ENCODE assay signal across 19 cellular contexts in the genomic region with DNA sequence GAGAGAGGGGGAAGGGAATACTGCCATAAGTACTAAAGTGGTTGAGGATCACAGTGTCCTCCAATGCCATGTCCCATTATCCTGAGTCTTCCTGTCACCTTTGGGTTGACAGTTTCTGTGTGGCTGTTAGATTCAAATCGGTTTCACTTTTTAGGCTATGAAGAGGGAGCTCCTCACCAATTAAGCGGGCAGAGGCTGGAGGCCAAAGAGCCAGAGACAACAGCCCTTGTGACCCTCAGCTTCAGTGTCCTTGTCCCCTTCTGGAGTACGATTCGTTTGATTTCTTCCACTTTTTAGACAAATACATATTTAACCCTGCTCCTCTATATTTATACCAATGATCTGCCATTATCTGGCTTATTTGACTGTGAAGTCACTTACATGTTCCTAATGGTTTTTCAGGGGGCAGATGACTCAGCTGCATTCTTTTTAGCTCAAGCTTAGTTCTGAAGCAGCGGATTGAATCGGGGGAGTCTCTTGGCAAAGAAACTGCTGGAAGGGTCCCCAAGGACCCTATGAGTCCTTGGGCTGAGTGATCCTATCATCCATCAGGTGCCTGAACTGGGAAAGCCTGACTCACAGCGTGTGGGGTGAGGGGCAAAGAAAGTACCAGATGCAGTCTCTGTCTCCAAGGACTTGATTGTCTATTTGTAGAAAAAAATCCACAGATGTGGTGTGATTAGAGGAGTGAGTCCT. TPM values are rescaled to one million over a fixed set of nuclear protein-coding genes. Genes with fewer than 3 reads are reported as not detected.
DNase-seq lines count a peak whose midpoint lies in the region; ATAC-seq and TF ChIP-seq lines count a peak whose summit lies in the region.
"Had no signal": no experiment of that assay in that cellular context is flagged by ENCODE, and none has a peak within 500 bp of the region (broad histone marks: within the 10 kb centered on the region; RNA-seq: fewer than 3 reads in every experiment).

No MANE protein-coding gene starts in this region.

- peak; percentile 13 for DNase-seq in GM03348 (ENCODE audit: low spot score)
- DNase-seq in amniotic epithelial cell (ENCODE audit: low read depth): peak; percentile 39
- DNase-seq in fibroblast of villous mesenchyme (ENCODE audit: low read depth): peak; percentile 6
- peak; percentile 24 for DNase-seq in retinal pigment epithelial cell (ENCODE audit: low read depth)
- no peak for DNase-seq in naive thymus-derived CD8-positive, alpha-beta T cell
- DNase-seq: cerebellar nuclear complex, DMS53, endodermal cell, gastrocnemius medialis, left ventricle myocardium superior, MM.1S, NCI-H187 treated with DMSO at 0.1 percent for 48 hours, NCI-H510A, posterior cingulate gyrus, SHP77 treated with DMSO at 0.1 percent for 48 hours, T-helper 2 cell had no signal

- H3K36me3 Mint-ChIP-seq in naive thymus-derived CD8-positive, alpha-beta T cell: no peaks in the 10 kb centered on the region

- no peak for ATAC-seq in HG03378 (IDR thresholded peaks at IDR 0.05; ENCODE audit: unreplicated experiment)
- ATAC-seq in naive thymus-derived CD8-positive, alpha-beta T cell: no peak
- no peak for ATAC-seq in GM19324 (IDR thresholded peaks at IDR 0.05; ENCODE audit: low FRiP score, unreplicated experiment)
- ATAC-seq: activated T-helper 17 cell treated with anti-CD3 and anti-CD28 coated beads, Interleukin-2, amount 50 U/mL, for 72 hours; gastrocnemius medialis; left ventricle myocardium superior had no signal

- H3K4me3 ChIP-seq in fibroblast of villous mesenchyme (ENCODE audit: low read depth, low read length) (no peak overlapping the region), retinal pigment epithelial cell (ENCODE audit: low read length) (no peak overlapping the region)
- H3K4me3 ChIP-seq: gastrocnemius medialis had no signal

- TF ChIP-seq CTCF in fibroblast of villous mesenchyme (IDR thresholded peaks at IDR 0.05; ENCODE audit: insufficient read depth, low read depth, low read length) (no peak), retinal pigment epithelial cell (conservative IDR thresholded peaks at IDR 0.05; ENCODE audit: low read depth, low read length) (no peak)

- H3K4me1 Mint-ChIP-seq in naive thymus-derived CD8-positive, alpha-beta T cell: no peaks in the 10 kb centered on the region
- H3K4me1 Mint-ChIP-seq: activated T-helper 17 cell treated with anti-CD3 and anti-CD28 coated beads, Interleukin-2, amount 50 U/mL, for 72 hours; endodermal cell had no signal

- POLR2A ChIA-PET in naive thymus-derived CD8-positive, alpha-beta T cell (lab: Charles Lee): no interaction called here

- no peak overlapping the region for H3K4me3 Mint-ChIP-seq in naive thymus-derived CD8-positive, alpha-beta T cell
- H3K4me3 Mint-ChIP-seq: activated T-helper 17 cell treated with anti-CD3 and anti-CD28 coated beads, Interleukin-2, amount 50 U/mL, for 72 hours; endodermal cell had no signal

- no peak overlapping the region for H3K27ac Mint-ChIP-seq in naive thymus-derived CD8-positive, alpha-beta T cell
- H3K27ac Mint-ChIP-seq: activated T-helper 17 cell treated with anti-CD3 and anti-CD28 coated beads, Interleukin-2, amount 50 U/mL, for 72 hours; endodermal cell had no signal

- H3K27me3 Mint-ChIP-seq in naive thymus-derived CD8-positive, alpha-beta T cell: peaks cover 0 to 7% (median 0%) of the 10 kb centered on the region in 5 donors

- H3K9me3 Mint-ChIP-seq in naive thymus-derived CD8-positive, alpha-beta T cell: no peaks in the 10 kb centered on the region
- H3K9me3 Mint-ChIP-seq: activated T-helper 17 cell treated with anti-CD3 and anti-CD28 coated beads, Interleukin-2, amount 50 U/mL, for 72 hours; endodermal cell had no signal

RNA-seq across cellular contexts. Expression of gene FERMT1, which starts 18.2 kb away (rescaled TPM):
- 4.3 and 4.5 TPM in 2 replicates for total RNA-seq in fibroblast of villous mesenchyme
- not detected for total RNA-seq in naive thymus-derived CD8-positive, alpha-beta T cell
- not detected for polyA plus RNA-seq in naive thymus-derived CD8-positive, alpha-beta T cell

RNA-seq across cellular contexts. Expression of gene LRRN4, which starts 50.8 kb away (rescaled TPM):
- under 0.01 TPM in 1 of 2 replicates, not detected in the other for total RNA-seq in fibroblast of villous mesenchyme
- total RNA-seq in naive thymus-derived CD8-positive, alpha-beta T cell: not detected
- polyA plus RNA-seq in naive thymus-derived CD8-positive, alpha-beta T cell: not detected
- total RNA-seq: activated T-helper 17 cell treated with anti-CD3 and anti-CD28 coated beads, Interleukin-2, amount 50 U/mL, for 72 hours; gastrocnemius medialis had no signal

Comparison
In these comparisons a context has a peak if more than half of its experiments do, and no peak if none do; other contexts are left out.
1. DNase-seq: peak in GM03348 (single experiment), amniotic epithelial cell (single experiment), fibroblast of villous mesenchyme (single experiment) and retinal pigment epithelial cell (single experiment); none in naive thymus-derived CD8-positive, alpha-beta T cell (0 of 10).